ENCODE assay signal across 21 cellular contexts in the genomic region with DNA sequence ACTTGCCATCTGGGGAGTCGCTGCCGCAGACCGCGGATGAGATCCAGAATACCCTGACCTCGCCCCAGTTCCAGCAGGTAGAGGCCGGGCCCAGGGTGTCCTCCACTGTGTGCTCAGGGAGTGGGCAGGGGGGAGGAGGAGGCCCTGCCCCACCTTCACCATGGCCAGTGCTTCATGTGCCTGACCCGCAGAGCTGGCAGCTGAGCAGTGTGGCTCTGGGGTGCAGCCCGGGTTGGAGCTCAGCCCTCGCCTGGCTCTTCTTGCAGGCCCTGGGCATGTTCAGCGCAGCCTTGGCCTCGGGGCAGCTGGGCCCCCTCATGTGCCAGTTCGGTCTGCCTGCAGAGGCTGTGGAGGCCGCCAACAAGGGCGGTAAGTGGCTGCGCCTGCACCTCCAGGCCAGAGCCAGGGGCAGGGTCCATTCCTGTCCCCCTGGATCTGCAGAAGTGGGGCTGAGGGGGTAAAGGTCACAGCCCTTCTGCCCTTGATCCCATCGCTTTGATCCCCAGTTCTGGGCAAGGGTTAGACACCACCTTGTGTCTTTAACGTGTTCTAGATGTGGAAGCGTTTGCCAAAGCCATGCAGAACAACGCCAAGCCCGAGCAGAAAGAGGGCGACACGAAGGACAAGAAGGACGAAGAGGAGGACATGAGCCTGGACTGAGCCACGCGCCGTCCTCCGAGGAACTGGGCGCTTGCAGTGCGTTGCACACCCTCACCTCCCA. TPM values are rescaled to one million over a fixed set of nuclear protein-coding genes. Genes with fewer than 3 reads are reported as not detected.
DNase-seq lines count a peak whose midpoint lies in the region; ATAC-seq, FAIRE-seq and TF ChIP-seq lines count a peak whose summit lies in the region.
"Had no signal": no experiment of that assay in that cellular context is flagged by ENCODE, and none has a peak within 500 bp of the region (broad histone marks: within the 10 kb centered on the region; RNA-seq: fewer than 3 reads in every experiment).

No MANE protein-coding gene starts in this region.

- TF ChIP-seq CTCF in natural killer cell (IDR thresholded peaks at IDR 0.05) (no peak), K562 (IDR thresholded peaks at IDR 0.05 in 2 of 3, conservative IDR thresholded peaks at IDR 0.05 in 1 of 3; ENCODE audit: insufficient read depth in 2 of 3, low read depth in 1 of 3, low read length in 3 of 3) (no peak), left ventricle myocardium inferior (IDR thresholded peaks at IDR 0.05; ENCODE audit: borderline replicate concordance) (no peak), GM13977 (IDR thresholded peaks at IDR 0.05; ENCODE audit: extremely low read depth, insufficient read depth, missing control alignments) (no peak)

- peaks cover 20% of the 10 kb centered on the region for H4K20me1 ChIP-seq in K562 (replicated peaks; ENCODE audit: control insufficient read depth, insufficient read depth, low read length)

- TF ChIP-seq EP300 in K562 (IDR thresholded peaks at IDR 0.05; ENCODE audit: low read length): no peak

- H3K27me3 ChIP-seq in K562 (ENCODE audit: control insufficient read depth in 2 of 2, insufficient read depth in 2 of 2, low read length in 2 of 2) (no peaks in the 10 kb centered on the region), left ventricle myocardium inferior (ENCODE audit: low read depth) (no peaks in the 10 kb centered on the region), stomach smooth muscle (ENCODE audit: control insufficient read depth in 1 of 2, insufficient read depth in 2 of 2, low read length in 2 of 2) (no peaks in the 10 kb centered on the region)
- H3K27me3 ChIP-seq: thyroid gland had no signal

- no peak overlapping the region for H3K9ac ChIP-seq in K562 (ENCODE audit: insufficient read depth in 1 of 2, low read depth in 2 of 2, low read length in 2 of 2)
- no peak overlapping the region for H3K9ac ChIP-seq in stomach smooth muscle (ENCODE audit: low read length in 2 of 2)

- no peak overlapping the region for H2AFZ ChIP-seq in K562 (ENCODE audit: low read depth, low read length)

- TF ChIP-seq RAD21 in K562 (CRISPR knock-in tag; conservative IDR thresholded peaks at IDR 0.05 in 1 of 2, IDR thresholded peaks at IDR 0.05 in 1 of 2): no peak

- no peak overlapping the region for H3K4me3 Mint-ChIP-seq in natural killer cell treated with Interleukin-12 subunit alpha and Interleukin-12 subunit beta and Interleukin-15 and Interleukin-18, amount 100 ng/mL, for 72 hours
- H3K4me3 Mint-ChIP-seq in natural killer cell: no peak overlapping the region
- H3K4me3 Mint-ChIP-seq in T-helper 17 cell: no peak overlapping the region
- H3K4me3 Mint-ChIP-seq: activated CD4-positive, alpha-beta memory T cell treated with anti-CD3 and anti-CD28 coated beads for 36 hours; CD4-positive, alpha-beta memory T cell; stimulated activated effector memory CD8-positive, alpha-beta T cell treated with anti-CD3 and anti-CD28 coated beads, Interleukin-12 subunit alpha, Interleukin-12 subunit beta, amount 100 ng/mL, for 72 hours had no signal

- H3K4me1 Mint-ChIP-seq in natural killer cell treated with Interleukin-12 subunit alpha and Interleukin-12 subunit beta and Interleukin-15 and Interleukin-18, amount 100 ng/mL, for 72 hours (ENCODE audit: low read depth in 2 of 2): peaks cover 11 to 21% of the 10 kb centered on the region in 2 donors
- H3K4me1 Mint-ChIP-seq in natural killer cell: peaks cover 21 to 25% of the 10 kb centered on the region in 2 donors
- H3K4me1 Mint-ChIP-seq in T-helper 17 cell: peaks cover 10% of the 10 kb centered on the region

- intact Hi-C loops in natural killer cell (cut with micrococcal nuclease): no loop called here
- intact Hi-C loops in K562 (cut with micrococcal nuclease): loop anchor here (10.0 kb wide), 2 partner anchors 187 to 323 kb away; no protein-coding TSS in a partner anchor
- intact Hi-C loops in left ventricle myocardium inferior (cut with micrococcal nuclease): no loop called here

- FAIRE-seq in K562 (lab: Jason Lieb, UNC): no peak
- FAIRE-seq: colon had no signal

- 92% methylated on average over 25 of the region's 29 CpGs for WGBS in K562 (ENCODE audit: insufficient coverage, low coverage, missing lambda C conversion rate)

- POLR2A ChIA-PET in K562 (lab: Yijun Ruan, JAX): interaction anchor here (0.9 kb wide), 1 partner anchor 14 kb away, joined by 3 read pairs; no protein-coding TSS in a partner anchor

- no peak for TF ChIP-seq POLR2A in K562 (conservative IDR thresholded peaks at IDR 0.05)

- H3K27ac Mint-ChIP-seq in natural killer cell treated with Interleukin-12 subunit alpha and Interleukin-12 subunit beta and Interleukin-15 and Interleukin-18, amount 100 ng/mL, for 72 hours: no peak overlapping the region
- H3K27ac Mint-ChIP-seq in natural killer cell (no peak overlapping the region), T-helper 17 cell (no peak overlapping the region)
- H3K27ac Mint-ChIP-seq: activated CD4-positive, alpha-beta memory T cell treated with anti-CD3 and anti-CD28 coated beads for 36 hours; CD4-positive, alpha-beta memory T cell; stimulated activated effector memory CD8-positive, alpha-beta T cell treated with anti-CD3 and anti-CD28 coated beads, Interleukin-12 subunit alpha, Interleukin-12 subunit beta, amount 100 ng/mL, for 72 hours had no signal

- peaks cover 5% of the 10 kb centered on the region for H3K9me1 ChIP-seq in K562 (ENCODE audit: control insufficient read depth, insufficient read depth, low read length)

- no peak for ATAC-seq in natural killer cell treated with Interleukin-12 subunit alpha and Interleukin-12 subunit beta and Interleukin-15 and Interleukin-18, amount 100 ng/mL, for 72 hours
- ATAC-seq in natural killer cell (no peak), K562 (no peak), T-helper 17 cell (no peak)
- ATAC-seq: right cardiac atrium; stimulated activated effector memory CD8-positive, alpha-beta T cell treated with anti-CD3 and anti-CD28 coated beads, Interleukin-12 subunit alpha, Interleukin-12 subunit beta, amount 100 ng/mL, for 72 hours had no signal

- in situ Hi-C loops in K562 (cut with MboI): loop anchor here (5.0 to 10.0 kb wide), 3 partner anchors 59 to 307 kb away; a partner anchor contains a TSS
- in situ Hi-C loops in GM13977 (cut with MboI; ENCODE audit: low pct_unique_long_range_greater_than_20kb, low sequenced_read_pairs, unreplicated experiment): loop anchor here (5.0 kb wide), 1 partner anchor 74 kb away; no protein-coding TSS in a partner anchor

- H3K9me3 Mint-ChIP-seq in natural killer cell treated with Interleukin-12 subunit alpha and Interleukin-12 subunit beta and Interleukin-15 and Interleukin-18, amount 100 ng/mL, for 72 hours: no peaks in the 10 kb centered on the region
- H3K9me3 Mint-ChIP-seq in natural killer cell: no peaks in the 10 kb centered on the region
- H3K9me3 Mint-ChIP-seq: activated CD4-positive, alpha-beta memory T cell treated with anti-CD3 and anti-CD28 coated beads for 36 hours; CD4-positive, alpha-beta memory T cell; stimulated activated effector memory CD8-positive, alpha-beta T cell treated with anti-CD3 and anti-CD28 coated beads, Interleukin-12 subunit alpha, Interleukin-12 subunit beta, amount 100 ng/mL, for 72 hours had no signal

- peak; percentile 49 for DNase-seq in natural killer cell treated with Interleukin-12 subunit alpha and Interleukin-12 subunit beta and Interleukin-15 and Interleukin-18, amount 100 ng/mL, for 72 hours (ENCODE audit: low spot score)
- DNase-seq in natural killer cell (no peak), K562 (ENCODE audit: extremely low read depth in 1 of 4, low spot score in 3 of 4) (no peak), left ventricle myocardium inferior (no peak), GM13977 (ENCODE audit: low spot score) (no peak), NCI-H1092 (lab: John Stamatoyannopoulos, UW) (no peak), T-helper 17 cell (no peak)
- DNase-seq: activated CD4-positive, alpha-beta memory T cell treated with anti-CD3 and anti-CD28 coated beads for 36 hours; activated naive CD4-positive, alpha-beta T cell treated with Interleukin-2 at 50 U/mL for 16 hours; Kasumi-1; kidney glomerular epithelial cell; NCI-H1092 treated with DMSO at 0.1 percent for 48 hours; NCI-H2107; NCI-H524; T-helper 1 cell; thyroid gland had no signal

- TSS peak; percentile 23 for BruUV-seq in K562 (replicated peaks; lab: Mats Ljungman, UMichigan)

- H3K9me3 ChIP-seq in K562 (replicated peaks; ENCODE audit: control insufficient read depth, insufficient read depth, low read depth, low read length): no peaks in the 10 kb centered on the region
- no peaks in the 10 kb centered on the region for H3K9me3 ChIP-seq in left ventricle myocardium inferior (replicated peaks)
- H3K9me3 ChIP-seq in stomach smooth muscle (ENCODE audit: control insufficient read depth in 2 of 2, low read length in 2 of 2): no peaks in the 10 kb centered on the region
- H3K9me3 ChIP-seq in T-helper 17 cell (ENCODE audit: control insufficient read depth, low read length, poor library complexity, severe bottlenecking): no peaks in the 10 kb centered on the region
- H3K9me3 ChIP-seq: thyroid gland had no signal

- H3K4me1 ChIP-seq in K562 (replicated peaks in 1 of 2; ENCODE audit: control insufficient read depth in 2 of 2, insufficient read depth in 2 of 2, low read length in 2 of 2): peaks cover 14 to 65% of the 10 kb centered on the region in 2 experiments
- peaks cover 38% of the 10 kb centered on the region for H3K4me1 ChIP-seq in left ventricle myocardium inferior
- peaks cover 48% of the 10 kb centered on the region for H3K4me1 ChIP-seq in stomach smooth muscle (ENCODE audit: control insufficient read depth, insufficient read depth, low read length)

- H3K4me3 ChIP-seq in K562 (no peak overlapping the region), left ventricle myocardium inferior (no peak overlapping the region), stomach smooth muscle (ENCODE audit: low read length in 2 of 2) (no peak overlapping the region)
- H3K4me3 ChIP-seq: thyroid gland had no signal

- no peak overlapping the region for H3K27ac ChIP-seq in K562 (ENCODE audit: extremely low read depth, low read depth, low read length)
- H3K27ac ChIP-seq in left ventricle myocardium inferior (replicated peaks): peak overlapping the region; percentile 19
- H3K27ac ChIP-seq in stomach smooth muscle (ENCODE audit: low read length): peak overlapping the region; percentile 53
- H3K27ac ChIP-seq: thyroid gland had no signal

- H3K79me2 ChIP-seq in K562 (ENCODE audit: control insufficient read depth, insufficient read depth, low read length): peaks cover 34% of the 10 kb centered on the region

- no peak overlapping the region for H3K4me2 ChIP-seq in K562 (ENCODE audit: insufficient read depth, low read length)

- CTCF ChIA-PET in K562 (lab: Yijun Ruan, JAX; ENCODE audit: low intra/inter-chr PET ratio): no interaction called here

- peaks cover 94% of the 10 kb centered on the region for H3K36me3 ChIP-seq in K562 (ENCODE audit: control insufficient read depth, insufficient read depth, low read length)
- peaks cover 90% of the 10 kb centered on the region for H3K36me3 ChIP-seq in left ventricle myocardium inferior
- peaks cover 49 to 53% of the 10 kb centered on the region in 2 donors for H3K36me3 ChIP-seq in stomach smooth muscle (ENCODE audit: control insufficient read depth in 2 of 2, insufficient read depth in 2 of 2, low read length in 2 of 2)

- no peaks in the 10 kb centered on the region for H3K27me3 Mint-ChIP-seq in natural killer cell treated with Interleukin-12 subunit alpha and Interleukin-12 subunit beta and Interleukin-15 and Interleukin-18, amount 100 ng/mL, for 72 hours
- H3K27me3 Mint-ChIP-seq in natural killer cell (ENCODE audit: low read depth in 2 of 2) (no peaks in the 10 kb centered on the region), T-helper 17 cell (no peaks in the 10 kb centered on the region)
- H3K27me3 Mint-ChIP-seq: activated CD4-positive, alpha-beta memory T cell treated with anti-CD3 and anti-CD28 coated beads for 36 hours; CD4-positive, alpha-beta memory T cell had no signal

- H3K36me3 Mint-ChIP-seq in natural killer cell treated with Interleukin-12 subunit alpha and Interleukin-12 subunit beta and Interleukin-15 and Interleukin-18, amount 100 ng/mL, for 72 hours: peaks cover 5% of the 10 kb centered on the region
- H3K36me3 Mint-ChIP-seq in natural killer cell: no peaks in the 10 kb centered on the region
- no peaks in the 10 kb centered on the region for H3K36me3 Mint-ChIP-seq in T-helper 17 cell (ENCODE audit: low read depth)

RNA-seq across cellular contexts. Expression of a gene that starts 5.5 kb away (rescaled TPM):
- 100 to 1,000 TPM; 171 to 178 TPM for total RNA-seq in natural killer cell treated with Interleukin-12 subunit alpha and Interleukin-12 subunit beta and Interleukin-15 and Interleukin-18, amount 100 ng/mL, for 72 hours
- total RNA-seq in natural killer cell: 10 to 100 TPM; 81.4 to 88.4 (median 84.6) TPM
- 21.6 and 87.3 TPM in 2 replicates for total RNA-seq in K562 (2011; cell fraction: chromatin; rRNA removed; ENCODE audit: low replicate concordance)
- total RNA-seq in K562 (2011; cell fraction: nucleolus; rRNA removed): 87.6 and 87.7 TPM in 2 replicates
- 41.0 and 41.6 TPM in 2 replicates for total RNA-seq in K562 (2011; cell fraction: nucleoplasm; rRNA removed)
- total RNA-seq in K562 (2014; rRNA removed): 223 and 261 TPM in 2 replicates
- total RNA-seq in K562 (2014; rRNA removed; fragmentation: Illumina TruSeq; extraction: Trizol): 22.5 and 32.1 TPM in 2 replicates
- 125 and 136 TPM in 2 replicates for total RNA-seq in K562 (2015; rRNA removed; fragmentation: Illumina TruSeq; extraction: Trizol)
- total RNA-seq in K562 (2021): 159 and 160 TPM in 2 replicates
- 57.6 and 67.4 TPM in 2 replicates for polyA plus RNA-seq in K562 (2011; rRNA removed)
- 69.2 and 237 TPM in 2 replicates for polyA plus RNA-seq in K562 (2011; cell fraction: cytosol; rRNA removed)
- 65.6 and 116 TPM in 2 replicates for polyA plus RNA-seq in K562 (2011; cell fraction: nucleus; rRNA removed)
- 109 and 153 TPM in 2 replicates for polyA plus RNA-seq in K562 (2012)
- polyA plus RNA-seq in K562 (2014; fragmentation: Illumina TruSeq; extraction: Trizol): 49.3 and 107 TPM in 2 replicates
- polyA plus RNA-seq in K562 (2014; fragmentation: Nextera tagmentation; extraction: Ambion mirVana): 10 to 100 TPM in 1 of 2 experiments, 1 to 10 TPM in 1; 5.0 to 21.6 TPM
- 192 and 201 TPM in 2 replicates for polyA plus RNA-seq in K562 (2014; rRNA removed)
- polyA minus RNA-seq in K562 (2011; rRNA and poly(A)+ RNA removed): 16.1 and 32.6 TPM in 2 replicates
- 51.8 and 55.0 TPM in 2 replicates for polyA minus RNA-seq in K562 (2011; cell fraction: cytosol; rRNA and poly(A)+ RNA removed)
- 42.8 and 44.0 TPM in 2 replicates for polyA minus RNA-seq in K562 (2011; cell fraction: nucleus; rRNA and poly(A)+ RNA removed)
- 70.5 TPM for total RNA-seq in left ventricle myocardium inferior
- 10 to 100 TPM; 47.3 to 54.2 TPM for total RNA-seq in T-helper 17 cell

RNA-seq across cellular contexts. Expression of a gene that starts 58.9 kb away (rescaled TPM):
- 1 to 10 TPM; 1.5 to 1.9 TPM for total RNA-seq in natural killer cell treated with Interleukin-12 subunit alpha and Interleukin-12 subunit beta and Interleukin-15 and Interleukin-18, amount 100 ng/mL, for 72 hours
- 1 to 10 TPM; 1.0 to 4.3 (median 1.4) TPM for total RNA-seq in natural killer cell
- 218 and 612 TPM in 2 replicates for total RNA-seq in K562 (2011; cell fraction: chromatin; rRNA removed; ENCODE audit: low replicate concordance)
- 256 and 378 TPM in 2 replicates for total RNA-seq in K562 (2011; cell fraction: nucleolus; rRNA removed)
- total RNA-seq in K562 (2011; cell fraction: nucleoplasm; rRNA removed): 206 and 238 TPM in 2 replicates
- total RNA-seq in K562 (2014; rRNA removed): 26.4 and 38.3 TPM in 2 replicates
- total RNA-seq in K562 (2014; rRNA removed; fragmentation: Illumina TruSeq; extraction: Trizol): 2.2 and 3.2 TPM in 2 replicates
- 11.3 and 11.7 TPM in 2 replicates for total RNA-seq in K562 (2015; rRNA removed; fragmentation: Illumina TruSeq; extraction: Trizol)
- 86.4 and 101 TPM in 2 replicates for total RNA-seq in K562 (2021)
- 4.4 and 10.0 TPM in 2 replicates for polyA plus RNA-seq in K562 (2011; rRNA removed)
- 3.9 and 11.1 TPM in 2 replicates for polyA plus RNA-seq in K562 (2011; cell fraction: cytosol; rRNA removed)
- polyA plus RNA-seq in K562 (2011; cell fraction: nucleus; rRNA removed): 130 and 166 TPM in 2 replicates
- polyA plus RNA-seq in K562 (2012): 49.7 and 63.1 TPM in 2 replicates
- 7.8 and 20.0 TPM in 2 replicates for polyA plus RNA-seq in K562 (2014; fragmentation: Illumina TruSeq; extraction: Trizol)
- polyA plus RNA-seq in K562 (2014; fragmentation: Nextera tagmentation; extraction: Ambion mirVana): under 1 TPM; 0.31 to 0.48 TPM
- polyA plus RNA-seq in K562 (2014; rRNA removed): 60.2 and 67.3 TPM in 2 replicates
- polyA minus RNA-seq in K562 (2011; rRNA and poly(A)+ RNA removed): 1.5 and 1.9 TPM in 2 replicates
- 11.0 and 21.3 TPM in 2 replicates for polyA minus RNA-seq in K562 (2011; cell fraction: cytosol; rRNA and poly(A)+ RNA removed)
- polyA minus RNA-seq in K562 (2011; cell fraction: nucleus; rRNA and poly(A)+ RNA removed): 33.7 and 42.1 TPM in 2 replicates
- 70.9 TPM for total RNA-seq in left ventricle myocardium inferior
- total RNA-seq in T-helper 17 cell: under 1 TPM; 0.50 to 0.72 TPM
- polyA plus RNA-seq: CD4-positive, alpha-beta memory T cell had no signal
